Comparison of ENCODE assay signal across 9 cellular contexts in the genomic region with DNA sequence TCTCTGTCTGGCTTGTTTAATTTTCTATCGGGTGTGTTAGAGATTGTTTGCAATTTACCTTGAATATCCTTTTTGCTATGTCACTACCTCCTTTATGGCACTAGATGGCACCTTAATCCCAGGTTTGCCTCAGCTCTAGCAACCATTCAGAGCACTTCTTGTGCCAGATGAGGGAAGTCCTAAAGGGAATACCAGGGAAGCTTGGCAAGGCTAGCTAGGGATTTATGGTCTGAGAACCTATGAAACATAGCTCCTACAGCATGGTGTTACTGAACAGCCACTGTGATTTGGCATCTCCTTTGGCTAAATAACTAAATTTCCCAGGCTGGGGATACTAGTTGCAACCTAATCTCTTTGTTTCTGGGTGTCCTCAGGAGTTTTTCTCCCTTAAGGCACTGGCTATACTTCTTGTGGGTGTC.
DNase-seq lines count a peak whose midpoint lies in the region; ATAC-seq and TF ChIP-seq lines count a peak whose summit lies in the region.
"Had no signal": no experiment of that assay in that cellular context is flagged by ENCODE, and none has a peak within 500 bp of the region (broad histone marks: within the 10 kb centered on the region; RNA-seq: fewer than 3 reads in every experiment).

No MANE protein-coding gene starts in this region.

- no peaks in the 10 kb centered on the region for H3K36me3 Mint-ChIP-seq in CD8-positive, alpha-beta T cell
- H3K36me3 Mint-ChIP-seq in T-helper 2 cell treated with Interferon-gamma antibody and Interleukin-4, amounts not matched to agents 5 μg/mL and 100 μg/mL, for 36 hours (ENCODE audit: low read depth) = no peaks in the 10 kb centered on the region

- no peak overlapping the region for H3K27ac Mint-ChIP-seq in CD8-positive, alpha-beta T cell
- no peak overlapping the region for H3K27ac Mint-ChIP-seq in T-helper 2 cell treated with Interferon-gamma antibody and Interleukin-4, amounts not matched to agents 5 μg/mL and 100 μg/mL, for 36 hours
- H3K27ac Mint-ChIP-seq: stimulated activated naive CD8-positive, alpha-beta T cell treated with anti-CD3 and anti-CD28 coated beads, Interleukin-15, Interleukin-2, amounts not matched to agents 100 ng/mL and 50 ng/mL, for 24 hours had no signal

- no peak overlapping the region for H3K4me3 Mint-ChIP-seq in CD8-positive, alpha-beta T cell
- H3K4me3 Mint-ChIP-seq in T-helper 2 cell treated with Interferon-gamma antibody and Interleukin-4, amounts not matched to agents 5 μg/mL and 100 μg/mL, for 36 hours = no peak overlapping the region
- H3K4me3 Mint-ChIP-seq: stimulated activated naive CD8-positive, alpha-beta T cell treated with anti-CD3 and anti-CD28 coated beads, Interleukin-15, Interleukin-2, amounts not matched to agents 100 ng/mL and 50 ng/mL, for 24 hours had no signal

- CTCF ChIA-PET in CD8-positive, alpha-beta T cell (lab: Charles Lee) = interaction anchor here (0.6 to 3.1 kb wide), 19 partner anchors 9 to 956 kb away, joined by 3 to 40 read pairs (median 3); partner anchors contain the start of gene NIPSNAP2

- ATAC-seq in CD8-positive, alpha-beta T cell = peak; percentile 76
- peak; percentile 92 for ATAC-seq in GM18907 (IDR thresholded peaks at IDR 0.05; ENCODE audit: unreplicated experiment)
- ATAC-seq in HG03064 (IDR thresholded peaks at IDR 0.05; ENCODE audit: low read depth, unreplicated experiment) = peak; percentile 87
- ATAC-seq in lung (ENCODE audit: insufficient read depth, low FRiP score) = peak; percentile 75
- ATAC-seq in thoracic aorta (ENCODE audit: insufficient number of reproducible peaks, low FRiP score, low read depth) = peak; percentile 69

- H3K9me3 Mint-ChIP-seq in CD8-positive, alpha-beta T cell = peaks cover 2% of the 10 kb centered on the region
- H3K9me3 Mint-ChIP-seq in T-helper 2 cell treated with Interferon-gamma antibody and Interleukin-4, amounts not matched to agents 5 μg/mL and 100 μg/mL, for 36 hours = no peaks in the 10 kb centered on the region
- H3K9me3 Mint-ChIP-seq: stimulated activated naive CD8-positive, alpha-beta T cell treated with anti-CD3 and anti-CD28 coated beads, Interleukin-15, Interleukin-2, amounts not matched to agents 100 ng/mL and 50 ng/mL, for 24 hours had no signal

- peak; percentile 83 for TF ChIP-seq CTCF in CD8-positive, alpha-beta T cell (IDR thresholded peaks at IDR 0.05)
- TF ChIP-seq CTCF in dorsolateral prefrontal cortex (IDR thresholded peaks at IDR 0.05 in 54 of 56, conservative IDR thresholded peaks at IDR 0.05 in 2 of 56; ENCODE audit: low read depth in 1 of 56, partially characterized antibody in 56 of 56) = peak; percentile 22 to 85 (median 66)
- TF ChIP-seq CTCF in lung (IDR thresholded peaks at IDR 0.05; ENCODE audit: control extremely low read depth, extremely low read depth) = peak; percentile 89
- TF ChIP-seq CTCF in thoracic aorta (IDR thresholded peaks at IDR 0.05) = peak; percentile 59

- peaks cover 9% of the 10 kb centered on the region for H3K4me1 ChIP-seq in CD8-positive, alpha-beta T cell (ENCODE audit: insufficient read depth, low read length)
- H3K4me1 ChIP-seq in lung (ENCODE audit: control insufficient read depth in 2 of 2, insufficient read depth in 2 of 2, low read length in 2 of 2) = no peaks in the 10 kb centered on the region
- H3K4me1 ChIP-seq in thoracic aorta (ENCODE audit: control insufficient read depth in 1 of 2, low read depth in 2 of 2) = no peaks in the 10 kb centered on the region

- no peaks in the 10 kb centered on the region for H3K9me3 ChIP-seq in CD8-positive, alpha-beta T cell (ENCODE audit: low read length)
- H3K9me3 ChIP-seq in lung (ENCODE audit: control insufficient read depth in 2 of 2, insufficient read depth in 1 of 2, low read length in 1 of 2) (no peaks in the 10 kb centered on the region), thoracic aorta (no peaks in the 10 kb centered on the region)

- no peaks in the 10 kb centered on the region for H3K36me3 ChIP-seq in CD8-positive, alpha-beta T cell (ENCODE audit: insufficient read depth, low read length)
- H3K36me3 ChIP-seq in lung (ENCODE audit: control insufficient read depth in 2 of 2, insufficient read depth in 2 of 2, low read length in 2 of 2) = no peaks in the 10 kb centered on the region
- H3K36me3 ChIP-seq in thoracic aorta = no peaks in the 10 kb centered on the region

- intact Hi-C loops in CD8-positive, alpha-beta T cell (cut with DNase I, micrococcal nuclease) = loop anchor here (1.0 to 10.0 kb wide), 5 partner anchors 81 to 433 kb away; partner anchors contain the start of gene NIPSNAP2 (in 1 of the 2)
- intact Hi-C loops in dorsolateral prefrontal cortex (cut with DNase I) = loop anchor here in 1 of 2 donors (5.0 kb wide), 1 partner anchor 321 kb away; the partner anchor contains the start of gene NIPSNAP2

- H3K4me1 Mint-ChIP-seq in CD8-positive, alpha-beta T cell (ENCODE audit: low read depth) = peaks cover 10% of the 10 kb centered on the region
- H3K4me1 Mint-ChIP-seq in T-helper 2 cell treated with Interferon-gamma antibody and Interleukin-4, amounts not matched to agents 5 μg/mL and 100 μg/mL, for 36 hours (ENCODE audit: low read depth) = peaks cover 8% of the 10 kb centered on the region

- H3K27me3 ChIP-seq in CD8-positive, alpha-beta T cell (ENCODE audit: insufficient read depth, low read length) = no peaks in the 10 kb centered on the region
- H3K27me3 ChIP-seq in dorsolateral prefrontal cortex = peaks cover 0 to 2% (median 0%) of the 10 kb centered on the region in 45 donors
- H3K27me3 ChIP-seq in lung (ENCODE audit: control insufficient read depth, insufficient read depth) = no peaks in the 10 kb centered on the region
- no peaks in the 10 kb centered on the region for H3K27me3 ChIP-seq in thoracic aorta (replicated peaks; ENCODE audit: insufficient read depth)

- 0 to 4% methylated on average over 1 of the region's 1 CpG for WGBS in lung, 2 donors

- POLR2A ChIA-PET in CD8-positive, alpha-beta T cell (lab: Charles Lee) = interaction anchor here (0.6 kb wide), 1 partner anchor 101 kb away, joined by 3 read pairs; no protein-coding TSS in a partner anchor

- no peak overlapping the region for H3K4me3 ChIP-seq in CD8-positive, alpha-beta T cell (ENCODE audit: low read depth, low read length)
- H3K4me3 ChIP-seq in dorsolateral prefrontal cortex (no peak overlapping the region), lung (no peak overlapping the region), thoracic aorta (no peak overlapping the region)

- peak in 6 of 7 experiments; percentile 6 to 57 (median 27) for DNase-seq in CD8-positive, alpha-beta T cell
- DNase-seq in NCI-H2029 (lab: John Stamatoyannopoulos, UW) (peak; percentile 86), dorsolateral prefrontal cortex (peak in 2 of 10 donors; percentile 29 to 36), lung (ENCODE audit: low spot score) (peak; percentile 38), thoracic aorta (ENCODE audit: low spot score) (no peak)
- DNase-seq in T-helper 2 cell treated with Interferon-gamma antibody and Interleukin-4, amounts not matched to agents 5 μg/mL and 100 μg/mL, for 36 hours (ENCODE audit: low spot score) = peak; percentile 16

- peaks cover 2% of the 10 kb centered on the region for H3K27me3 Mint-ChIP-seq in CD8-positive, alpha-beta T cell (ENCODE audit: low read depth)
- peaks cover 2% of the 10 kb centered on the region for H3K27me3 Mint-ChIP-seq in T-helper 2 cell treated with Interferon-gamma antibody and Interleukin-4, amounts not matched to agents 5 μg/mL and 100 μg/mL, for 36 hours (ENCODE audit: low read depth)
- H3K27me3 Mint-ChIP-seq: stimulated activated naive CD8-positive, alpha-beta T cell treated with anti-CD3 and anti-CD28 coated beads, Interleukin-15, Interleukin-2, amounts not matched to agents 100 ng/mL and 50 ng/mL, for 24 hours had no signal

- no peak overlapping the region for H3K27ac ChIP-seq in CD8-positive, alpha-beta T cell (ENCODE audit: low read depth, low read length)
- H3K27ac ChIP-seq in dorsolateral prefrontal cortex (no peak overlapping the region), lung (ENCODE audit: low read depth in 1 of 2, low read length in 1 of 2) (no peak overlapping the region), thoracic aorta (no peak overlapping the region)
